Comparison of ENCODE assay signal across 22 cellular contexts in the genomic region with DNA sequence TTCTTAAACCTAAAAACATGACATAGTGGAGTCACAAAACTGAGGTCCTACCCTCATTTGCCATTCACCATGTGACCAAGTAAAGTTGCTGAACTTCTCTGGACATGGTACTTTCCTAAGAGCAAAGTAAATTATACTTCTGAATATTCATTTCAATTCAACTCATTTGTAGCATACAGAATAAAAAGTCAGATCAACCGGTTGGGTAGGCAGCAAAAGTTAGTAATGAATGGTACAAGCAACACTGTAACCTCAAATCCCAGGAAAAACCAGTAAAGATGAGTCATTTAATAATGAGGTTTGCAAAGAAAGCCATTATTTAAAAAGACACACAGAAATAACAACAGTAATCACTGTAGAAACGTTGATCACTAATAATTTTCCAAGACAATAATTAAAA. TPM values are rescaled to one million over a fixed set of nuclear protein-coding genes. Genes with fewer than 3 reads are reported as not detected.
DNase-seq lines count a peak whose midpoint lies in the region; ATAC-seq and TF ChIP-seq lines count a peak whose summit lies in the region.
"Had no signal": no experiment of that assay in that cellular context is flagged by ENCODE, and none has a peak within 500 bp of the region (broad histone marks: within the 10 kb centered on the region; RNA-seq: fewer than 3 reads in every experiment).

No MANE protein-coding gene starts in this region.

- DNase-seq in EH (ENCODE audit: low read depth), result peak; percentile 38
- peak; percentile 30 for DNase-seq in IMR-90
- DNase-seq in activated T-helper 1 cell treated with anti-CD3 and anti-CD28 coated beads, Interleukin-12 subunit alpha, Interleukin-12 subunit beta, Interleukin-2, Interleukin-4 antibody, amounts not matched to agents 30 ng/mL and 10 ng/mL and 1 ng/mL, durations not matched to agents 14 hours and 24 hours and 36 hours (ENCODE audit: low spot score), result no peak
- peak; percentile 19 for DNase-seq in hepatic stellate cell (ENCODE audit: low spot score)
- DNase-seq in CD4-positive, alpha-beta memory T cell, result no peak
- DNase-seq: activated CD8-positive, alpha-beta memory T cell treated with anti-CD3 and anti-CD28 coated beads for 24 hours; activated gamma-delta T cell; H7; mesenchymal stem cell; NCI-H1694; stimulated activated naive CD4-positive, alpha-beta T cell treated with Interleukin-2 at 50 U/mL for 16 hours; T-cell; transverse colon had no signal

- peak overlapping the region; percentile 74 for H3K27ac Mint-ChIP-seq in activated T-helper 1 cell treated with anti-CD3 and anti-CD28 coated beads, Interleukin-12 subunit alpha, Interleukin-12 subunit beta, Interleukin-2, Interleukin-4 antibody, amounts not matched to agents 30 ng/mL and 10 ng/mL and 1 ng/mL, durations not matched to agents 14 hours and 24 hours and 36 hours
- no peak overlapping the region for H3K27ac Mint-ChIP-seq in CD4-positive, alpha-beta memory T cell
- H3K27ac Mint-ChIP-seq: B cell, nephron, progenitor cell of endocrine pancreas, T-cell had no signal

- H3K14ac ChIP-seq in IMR-90 (replicated peaks; ENCODE audit: low read depth, low read length), result no peak overlapping the region

- H2BK5ac ChIP-seq in IMR-90 (ENCODE audit: low read depth, low read length, poor library complexity, severe bottlenecking), result no peak overlapping the region

- H3K4me3 ChIP-seq in IMR-90 (ENCODE audit: insufficient read depth, low read depth, low read length), result no peak overlapping the region
- no peak overlapping the region for H3K4me3 ChIP-seq in CD4-positive, alpha-beta memory T cell (ENCODE audit: low read length in 2 of 2)
- H3K4me3 ChIP-seq: transverse colon had no signal

- intact Hi-C loops in IMR-90 (cut with micrococcal nuclease), result no loop called here
- intact Hi-C loops in activated T-helper 1 cell treated with anti-CD3 and anti-CD28 coated beads, Interleukin-12 subunit alpha, Interleukin-12 subunit beta, Interleukin-2, Interleukin-4 antibody, amounts not matched to agents 30 ng/mL and 10 ng/mL and 1 ng/mL, durations not matched to agents 14 hours and 24 hours and 36 hours (cut with micrococcal nuclease), result no loop called here
- intact Hi-C loops in CD4-positive, alpha-beta memory T cell (cut with micrococcal nuclease), result no loop called here

- H3K9me1 ChIP-seq in IMR-90 (ENCODE audit: insufficient read depth, low read length), result peaks cover 6% of the 10 kb centered on the region

- no peak overlapping the region for H2AK5ac ChIP-seq in IMR-90 (ENCODE audit: low read depth, low read length)

- no peak overlapping the region for H3K9ac ChIP-seq in IMR-90 (ENCODE audit: low read depth, low read length)

- H2BK15ac ChIP-seq in IMR-90 (ENCODE audit: low read depth, low read length), result no peak overlapping the region

- no peak overlapping the region for H3K23ac ChIP-seq in IMR-90 (ENCODE audit: low read depth, low read length)

- H3K27me3 ChIP-seq in IMR-90 (ENCODE audit: control insufficient read depth, insufficient read depth, low read length), result no peaks in the 10 kb centered on the region
- no peaks in the 10 kb centered on the region for H3K27me3 ChIP-seq in CD4-positive, alpha-beta memory T cell (ENCODE audit: insufficient read depth, low read length)
- H3K27me3 ChIP-seq: transverse colon had no signal

- TF ChIP-seq POLR2A in IMR-90 (IDR thresholded peaks at IDR 0.05; ENCODE audit: low read depth, low read length), result no peak

- ATAC-seq in IMR-90 (ENCODE audit: low read depth) (peak; percentile 27; the same call in 1 of the 2 replicates), HG03095 (IDR thresholded peaks at IDR 0.05; ENCODE audit: unreplicated experiment) (no peak), GM18517 (IDR thresholded peaks at IDR 0.05; ENCODE audit: unreplicated experiment) (no peak), HG02884 (IDR thresholded peaks at IDR 0.05; ENCODE audit: unreplicated experiment) (no peak)
- ATAC-seq: T-cell had no signal

- no peak overlapping the region for H2AK9ac ChIP-seq in IMR-90 (replicated peaks; ENCODE audit: low read depth, low read length, poor library complexity)

- POLR2A ChIA-PET in IMR-90 (lab: Charles Lee; ENCODE audit: unreplicated experiment), result no interaction called here
- POLR2A ChIA-PET in CD4-positive, alpha-beta memory T cell (lab: Charles Lee; ENCODE audit: partially characterized antibody), result interaction anchor here (1.2 kb wide), 1 partner anchor 9 kb away, joined by 3 read pairs; the partner anchor contains the start of gene POLE2

- H3K4me1 ChIP-seq in IMR-90 (ENCODE audit: control insufficient read depth, insufficient read depth, low read length), result no peaks in the 10 kb centered on the region
- H3K4me1 ChIP-seq in CD4-positive, alpha-beta memory T cell (ENCODE audit: insufficient read depth, low read length), result no peaks in the 10 kb centered on the region
- H3K4me1 ChIP-seq: transverse colon had no signal

- H2BK20ac ChIP-seq in IMR-90 (ENCODE audit: low read depth, low read length), result no peak overlapping the region

- peaks cover 5 to 19% of the 10 kb centered on the region in 2 experiments; a peak in 3 of 4 replicates for H3K79me1 ChIP-seq in IMR-90 (ENCODE audit: low read depth in 1 of 2, low read length in 2 of 2)

- no peak overlapping the region for H4K8ac ChIP-seq in IMR-90 (ENCODE audit: low read depth in 2 of 2, low read length in 2 of 2)

- H2BK120ac ChIP-seq in IMR-90 (ENCODE audit: low read depth, low read length), result no peak overlapping the region

- no peak overlapping the region for H3K4me2 ChIP-seq in IMR-90 (ENCODE audit: low read depth, low read length)

- no peak for TF ChIP-seq CTCF in IMR-90 (conservative IDR thresholded peaks at IDR 0.05; ENCODE audit: low read depth, low read length)

- no peak overlapping the region for H4K5ac ChIP-seq in IMR-90 (ENCODE audit: low read depth, low read length)

- no TSS peak for BruUV-seq in IMR-90 (replicated peaks; lab: Mats Ljungman, UMichigan)

- H3K4me3 Mint-ChIP-seq in activated T-helper 1 cell treated with anti-CD3 and anti-CD28 coated beads, Interleukin-12 subunit alpha, Interleukin-12 subunit beta, Interleukin-2, Interleukin-4 antibody, amounts not matched to agents 30 ng/mL and 10 ng/mL and 1 ng/mL, durations not matched to agents 14 hours and 24 hours and 36 hours, result no peak overlapping the region
- no peak overlapping the region for H3K4me3 Mint-ChIP-seq in CD4-positive, alpha-beta memory T cell
- H3K4me3 Mint-ChIP-seq: B cell, nephron, T-cell had no signal

- no peak for TF ChIP-seq RAD21 in IMR-90 (IDR thresholded peaks at IDR 0.05; ENCODE audit: low read length)

- H3K18ac ChIP-seq in IMR-90 (ENCODE audit: low read depth, low read length), result no peak overlapping the region

- peaks cover 13% of the 10 kb centered on the region for H3K4me1 Mint-ChIP-seq in activated T-helper 1 cell treated with anti-CD3 and anti-CD28 coated beads, Interleukin-12 subunit alpha, Interleukin-12 subunit beta, Interleukin-2, Interleukin-4 antibody, amounts not matched to agents 30 ng/mL and 10 ng/mL and 1 ng/mL, durations not matched to agents 14 hours and 24 hours and 36 hours (ENCODE audit: low read depth)
- no peaks in the 10 kb centered on the region for H3K4me1 Mint-ChIP-seq in CD4-positive, alpha-beta memory T cell
- H3K4me1 Mint-ChIP-seq: B cell, nephron, T-cell had no signal

- H2AFZ ChIP-seq in IMR-90 (replicated peaks; ENCODE audit: low read length, poor library complexity), result no peak overlapping the region

- no peaks in the 10 kb centered on the region for H3K9me3 ChIP-seq in IMR-90 (ENCODE audit: control insufficient read depth, insufficient read depth, low read length)
- H3K9me3 ChIP-seq in CD4-positive, alpha-beta memory T cell (ENCODE audit: control insufficient read depth in 1 of 2, low read length in 2 of 2), result no peaks in the 10 kb centered on the region
- H3K9me3 ChIP-seq: transverse colon had no signal

- dilution Hi-C loops in IMR-90 (cut with HindIII; ENCODE audit: low sequenced_read_pairs, unreplicated experiment), result no loop called here

- H4K20me1 ChIP-seq in IMR-90 (ENCODE audit: insufficient read depth, low read length), result no peaks in the 10 kb centered on the region; the same call in 1 of the 2 replicates

- peaks cover 39% of the 10 kb centered on the region for H3K36me3 Mint-ChIP-seq in activated T-helper 1 cell treated with anti-CD3 and anti-CD28 coated beads, Interleukin-12 subunit alpha, Interleukin-12 subunit beta, Interleukin-2, Interleukin-4 antibody, amounts not matched to agents 30 ng/mL and 10 ng/mL and 1 ng/mL, durations not matched to agents 14 hours and 24 hours and 36 hours (ENCODE audit: low read depth)
- H3K36me3 Mint-ChIP-seq in CD4-positive, alpha-beta memory T cell, result peaks cover 0 to under 1% of the 10 kb centered on the region in 2 donors

- H3K4ac ChIP-seq in IMR-90 (ENCODE audit: low read depth, low read length), result no peak overlapping the region

- no peak overlapping the region for H3K27ac ChIP-seq in IMR-90 (ENCODE audit: insufficient read depth, low read length)
- H3K27ac ChIP-seq in CD4-positive, alpha-beta memory T cell (ENCODE audit: low read depth, low read length), result no peak overlapping the region
- H3K27ac ChIP-seq: RWPE1, transverse colon, VCaP had no signal

- in situ Hi-C loops in IMR-90 (cut with MboI; ENCODE audit: low sequenced_read_pairs), result no loop called here

- H4K91ac ChIP-seq in IMR-90 (ENCODE audit: insufficient read depth, low read depth, low read length), result no peak overlapping the region

- WGBS in IMR-90 (ENCODE audit: extremely low coverage in 2 of 2, insufficient read length in 1 of 2), 2 experiments, result no CpG with 5 or more reads among the region's 2 CpGs

- no peaks in the 10 kb centered on the region for H3K9me3 Mint-ChIP-seq in activated T-helper 1 cell treated with anti-CD3 and anti-CD28 coated beads, Interleukin-12 subunit alpha, Interleukin-12 subunit beta, Interleukin-2, Interleukin-4 antibody, amounts not matched to agents 30 ng/mL and 10 ng/mL and 1 ng/mL, durations not matched to agents 14 hours and 24 hours and 36 hours
- H3K9me3 Mint-ChIP-seq in CD4-positive, alpha-beta memory T cell, result no peaks in the 10 kb centered on the region
- H3K9me3 Mint-ChIP-seq: nephron had no signal

- H3K36me3 ChIP-seq in IMR-90 (ENCODE audit: control insufficient read depth, insufficient read depth, low read length), result 0 out of 2 replicates have a peak, but pooled peaks cover 2% of the 10 kb centered on the region
- H3K36me3 ChIP-seq in CD4-positive, alpha-beta memory T cell (ENCODE audit: insufficient read depth, low read length), result no peaks in the 10 kb centered on the region
- H3K36me3 ChIP-seq: transverse colon had no signal

- no peak overlapping the region for H3K56ac ChIP-seq in IMR-90 (ENCODE audit: extremely low read depth, insufficient read depth, low read length)

- CTCF ChIA-PET in IMR-90 (lab: Yijun Ruan, JAX), result no interaction called here
- CTCF ChIA-PET in CD4-positive, alpha-beta memory T cell (lab: Charles Lee; ENCODE audit: partially characterized antibody), result no interaction called here

- no peaks in the 10 kb centered on the region for H3K27me3 Mint-ChIP-seq in activated T-helper 1 cell treated with anti-CD3 and anti-CD28 coated beads, Interleukin-12 subunit alpha, Interleukin-12 subunit beta, Interleukin-2, Interleukin-4 antibody, amounts not matched to agents 30 ng/mL and 10 ng/mL and 1 ng/mL, durations not matched to agents 14 hours and 24 hours and 36 hours (ENCODE audit: insufficient read depth)
- H3K27me3 Mint-ChIP-seq in CD4-positive, alpha-beta memory T cell, result no peaks in the 10 kb centered on the region
- H3K27me3 Mint-ChIP-seq: B cell, progenitor cell of endocrine pancreas, T-cell had no signal

RNA-seq across cellular contexts. Expression of gene POLE2, which starts 8.7 kb away (rescaled TPM):
- 12.2 and 18.1 TPM in 2 replicates for total RNA-seq in IMR-90 (2012; rRNA removed)
- polyA plus RNA-seq in IMR-90 (2012; rRNA removed), result 10.3 and 12.3 TPM in 2 replicates
- polyA plus RNA-seq in IMR-90 (2012; cell fraction: cytosol; rRNA removed), result 1.7 and 5.1 TPM in 2 replicates
- polyA plus RNA-seq in IMR-90 (2012; cell fraction: nucleus; rRNA removed; ENCODE audit: low replicate concordance), result 1.8 and 8.9 TPM in 2 replicates
- total RNA-seq in activated T-helper 1 cell treated with anti-CD3 and anti-CD28 coated beads, Interleukin-12 subunit alpha, Interleukin-12 subunit beta, Interleukin-2, Interleukin-4 antibody, amounts not matched to agents 30 ng/mL and 10 ng/mL and 1 ng/mL, durations not matched to agents 14 hours and 24 hours and 36 hours, result 46.8 and 46.9 TPM in 2 replicates
- 1 to 10 TPM; 1.6 to 1.9 TPM for total RNA-seq in CD4-positive, alpha-beta memory T cell
- polyA plus RNA-seq in CD4-positive, alpha-beta memory T cell, result 1 to 10 TPM; 2.2 to 3.1 TPM

RNA-seq across cellular contexts. Expression of gene KLHDC1, which starts 13.6 kb away (rescaled TPM):
- 0.90 and 1.9 TPM in 2 replicates for total RNA-seq in IMR-90 (2012; rRNA removed)
- polyA plus RNA-seq in IMR-90 (2012; rRNA removed), result 0.34 and 0.51 TPM in 2 replicates
- 0.32 and 0.44 TPM in 2 replicates for polyA plus RNA-seq in IMR-90 (2012; cell fraction: cytosol; rRNA removed)
- polyA plus RNA-seq in IMR-90 (2012; cell fraction: nucleus; rRNA removed; ENCODE audit: low replicate concordance), result 0.33 and 2.5 TPM in 2 replicates
- total RNA-seq in activated T-helper 1 cell treated with anti-CD3 and anti-CD28 coated beads, Interleukin-12 subunit alpha, Interleukin-12 subunit beta, Interleukin-2, Interleukin-4 antibody, amounts not matched to agents 30 ng/mL and 10 ng/mL and 1 ng/mL, durations not matched to agents 14 hours and 24 hours and 36 hours, result 0.93 and 1.9 TPM in 2 replicates
- 10 to 100 TPM; 12.9 to 13.6 TPM for total RNA-seq in CD4-positive, alpha-beta memory T cell
- polyA plus RNA-seq in CD4-positive, alpha-beta memory T cell, result 1 to 10 TPM; 2.0 to 2.8 TPM
- total RNA-seq: HT-29 had no signal

RNA-seq across cellular contexts. Expression of gene DNAAF2, which starts 44.2 kb away (rescaled TPM):
- total RNA-seq in IMR-90 (2012; rRNA removed), result 4.1 and 7.5 TPM in 2 replicates
- 4.7 and 4.9 TPM in 2 replicates for polyA plus RNA-seq in IMR-90 (2012; rRNA removed)
- polyA plus RNA-seq in IMR-90 (2012; cell fraction: cytosol; rRNA removed), result 5.0 and 5.1 TPM in 2 replicates
- 2.1 and 3.5 TPM in 2 replicates for polyA plus RNA-seq in IMR-90 (2012; cell fraction: nucleus; rRNA removed; ENCODE audit: low replicate concordance)
- 12.8 and 12.9 TPM in 2 replicates for total RNA-seq in activated T-helper 1 cell treated with anti-CD3 and anti-CD28 coated beads, Interleukin-12 subunit alpha, Interleukin-12 subunit beta, Interleukin-2, Interleukin-4 antibody, amounts not matched to agents 30 ng/mL and 10 ng/mL and 1 ng/mL, durations not matched to agents 14 hours and 24 hours and 36 hours
- 1 to 10 TPM; 8.7 to 9.8 TPM for total RNA-seq in CD4-positive, alpha-beta memory T cell
- 10 to 100 TPM; 17.9 to 18.1 TPM for polyA plus RNA-seq in CD4-positive, alpha-beta memory T cell

RNA-seq across cellular contexts. Expression of gene MGAT2, which starts 58.7 kb away (rescaled TPM):
- total RNA-seq in IMR-90 (2012; rRNA removed), result 67.6 and 73.6 TPM in 2 replicates
- 35.0 and 36.6 TPM in 2 replicates for polyA plus RNA-seq in IMR-90 (2012; rRNA removed)
- 33.2 and 53.2 TPM in 2 replicates for polyA plus RNA-seq in IMR-90 (2012; cell fraction: cytosol; rRNA removed)
- polyA plus RNA-seq in IMR-90 (2012; cell fraction: nucleus; rRNA removed; ENCODE audit: low replicate concordance), result 8.3 and 10.4 TPM in 2 replicates
- total RNA-seq in activated T-helper 1 cell treated with anti-CD3 and anti-CD28 coated beads, Interleukin-12 subunit alpha, Interleukin-12 subunit beta, Interleukin-2, Interleukin-4 antibody, amounts not matched to agents 30 ng/mL and 10 ng/mL and 1 ng/mL, durations not matched to agents 14 hours and 24 hours and 36 hours, result 57.5 and 58.3 TPM in 2 replicates
- 10 to 100 TPM; 58.5 to 58.7 TPM for total RNA-seq in CD4-positive, alpha-beta memory T cell
- polyA plus RNA-seq in CD4-positive, alpha-beta memory T cell, result 10 to 100 TPM; 35.7 to 42.3 TPM

RNA-seq across cellular contexts. Expression of gene RPL36AL, which starts 58.8 kb away (rescaled TPM):
- total RNA-seq in IMR-90 (2012; rRNA removed), result 129 and 249 TPM in 2 replicates
- polyA plus RNA-seq in IMR-90 (2012; rRNA removed), result 313 and 346 TPM in 2 replicates
- 59.6 and 120 TPM in 2 replicates for polyA plus RNA-seq in IMR-90 (2012; cell fraction: cytosol; rRNA removed)
- 7.6 and 69.5 TPM in 2 replicates for polyA plus RNA-seq in IMR-90 (2012; cell fraction: nucleus; rRNA removed; ENCODE audit: low replicate concordance)
- 224 and 237 TPM in 2 replicates for total RNA-seq in activated T-helper 1 cell treated with anti-CD3 and anti-CD28 coated beads, Interleukin-12 subunit alpha, Interleukin-12 subunit beta, Interleukin-2, Interleukin-4 antibody, amounts not matched to agents 30 ng/mL and 10 ng/mL and 1 ng/mL, durations not matched to agents 14 hours and 24 hours and 36 hours
- 100 to 1,000 TPM; 416 to 441 TPM for total RNA-seq in CD4-positive, alpha-beta memory T cell
- 100 to 1,000 TPM; 669 to 761 TPM for polyA plus RNA-seq in CD4-positive, alpha-beta memory T cell

Comparison
In these comparisons a context has a peak if more than half of its experiments do, and no peak if none do; other contexts are left out.
1. DNase-seq: peak in EH (single experiment), IMR-90 (single experiment) and hepatic stellate cell (single experiment); none in activated T-helper 1 cell treated with anti-CD3 and anti-CD28 coated beads, Interleukin-12 subunit alpha, Interleukin-12 subunit beta, Interleukin-2, Interleukin-4 antibody, amounts not matched to agents 30 ng/mL and 10 ng/mL and 1 ng/mL, durations not matched to agents 14 hours and 24 hours and 36 hours (single experiment) and CD4-positive, alpha-beta memory T cell (0 of 5).